22 cellular contexts compared by ENCODE assay signal in the genomic region with DNA sequence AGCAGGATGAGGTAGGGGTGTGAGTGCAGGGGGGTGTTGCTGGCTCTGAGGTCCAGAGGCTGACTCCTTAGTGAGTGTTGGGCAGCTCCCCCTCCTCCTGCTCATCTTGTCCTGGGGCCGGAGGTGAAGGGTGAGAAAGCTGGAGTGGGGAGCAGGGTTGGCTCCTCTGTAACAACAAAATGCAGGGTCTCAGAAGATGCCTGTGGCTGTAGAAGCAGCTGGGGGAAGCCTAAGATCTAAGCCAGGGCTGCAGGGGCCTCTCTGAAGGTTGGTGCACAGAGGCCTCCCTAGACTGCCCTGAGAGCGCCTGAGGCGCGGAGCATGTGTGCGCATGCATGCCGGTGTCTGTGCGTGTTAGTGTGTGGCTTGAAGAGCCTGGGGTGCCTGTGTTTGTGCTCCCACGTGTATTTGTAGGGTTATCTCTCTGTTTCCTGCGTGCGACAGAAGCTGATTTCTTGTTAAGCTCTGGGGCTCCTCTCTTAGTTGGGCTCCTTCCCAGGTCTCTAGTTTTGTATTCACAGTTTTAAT. TPM values are rescaled to one million over a fixed set of nuclear protein-coding genes. Genes with fewer than 3 reads are reported as not detected.
DNase-seq lines count a peak whose midpoint lies in the region; ATAC-seq, FAIRE-seq and TF ChIP-seq lines count a peak whose summit lies in the region.
"Had no signal": no experiment of that assay in that cellular context is flagged by ENCODE, and none has a peak within 500 bp of the region (broad histone marks: within the 10 kb centered on the region; RNA-seq: fewer than 3 reads in every experiment).

No MANE protein-coding gene starts in this region.

- H3K9ac ChIP-seq in keratinocyte (ENCODE audit: control insufficient read depth, extremely low read depth, insufficient read depth, low read length) (no peak overlapping the region), trophoblast cell (ENCODE audit: low read length) (no peak overlapping the region)
- H3K9ac ChIP-seq: KMS-11 had no signal

- no peak for TF ChIP-seq POLR2A in stomach (IDR thresholded peaks at IDR 0.05)

- no peak for ATAC-seq in GM21737 (IDR thresholded peaks at IDR 0.05; ENCODE audit: unreplicated experiment)
- ATAC-seq: HCT116 had no signal

- FAIRE-seq in keratinocyte (lab: Jason Lieb, UNC) = peak; percentile 73

- TF ChIP-seq CTCF in C4-2B (conservative IDR thresholded peaks at IDR 0.05) = no peak
- TF ChIP-seq CTCF in brain (conservative IDR thresholded peaks at IDR 0.05) = no peak
- no peak for TF ChIP-seq CTCF in keratinocyte (optimal IDR thresholded peaks at IDR 0.05 in 1 of 3, IDR thresholded peaks at IDR 0.05 in 1 of 3, conservative IDR thresholded peaks at IDR 0.05 in 1 of 3; ENCODE audit: extremely low read depth in 1 of 3, insufficient read depth in 2 of 3, low read length in 3 of 3)
- TF ChIP-seq CTCF in stomach (IDR thresholded peaks at IDR 0.05) = no peak

- no peak overlapping the region for H4K91ac ChIP-seq in trophoblast cell (ENCODE audit: low read depth, low read length)

- H3K9me3 ChIP-seq in keratinocyte (ENCODE audit: control insufficient read depth, low read depth, low read length) = no peaks in the 10 kb centered on the region
- peaks cover 2% of the 10 kb centered on the region for H3K9me3 ChIP-seq in trophoblast cell (ENCODE audit: insufficient read depth, low read depth, low read length)
- H3K9me3 ChIP-seq in stomach = no peaks in the 10 kb centered on the region
- H3K9me3 ChIP-seq: Peyer's patch, SJCRH30 had no signal

- no peak overlapping the region for H3K14ac ChIP-seq in trophoblast cell (ENCODE audit: low read length)

- peak overlapping the region; percentile 11 for H3K4me2 ChIP-seq in keratinocyte (ENCODE audit: control insufficient read depth, extremely low read depth, insufficient read depth, low read depth, low read length)
- no peak overlapping the region for H3K4me2 ChIP-seq in trophoblast cell (ENCODE audit: low read length)
- H3K4me2 ChIP-seq: KMS-11 had no signal

- H3K4me3 Mint-ChIP-seq in brain = no peak overlapping the region

- H3K9me1 ChIP-seq in keratinocyte (ENCODE audit: control insufficient read depth, extremely low read depth, insufficient read depth, low read length) = no peaks in the 10 kb centered on the region

- no peaks in the 10 kb centered on the region for H3K36me3 ChIP-seq in keratinocyte (ENCODE audit: control insufficient read depth in 2 of 2, extremely low read depth in 1 of 2, insufficient read depth in 2 of 2, low read length in 2 of 2)
- H3K36me3 ChIP-seq in trophoblast cell (ENCODE audit: control insufficient read depth in 1 of 2, insufficient read depth in 2 of 2, low read length in 2 of 2) = no peaks in the 10 kb centered on the region
- no peaks in the 10 kb centered on the region for H3K36me3 ChIP-seq in stomach
- H3K36me3 ChIP-seq: Peyer's patch, SJCRH30 had no signal

- H4K12ac ChIP-seq in trophoblast cell (ENCODE audit: low read depth, low read length) = no peak overlapping the region

- H3K79me2 ChIP-seq in keratinocyte (ENCODE audit: control insufficient read depth, insufficient read depth, low read length) = no peaks in the 10 kb centered on the region
- peaks cover 2% of the 10 kb centered on the region for H3K79me2 ChIP-seq in trophoblast cell (ENCODE audit: control insufficient read depth, insufficient read depth, low read length, poor library complexity)

- peak overlapping the region; percentile 67; the same call in 1 of the 2 replicates for H3K27ac ChIP-seq in C4-2B
- no peak overlapping the region for H3K27ac ChIP-seq in keratinocyte (ENCODE audit: control insufficient read depth, insufficient read depth, low read length)
- H3K27ac ChIP-seq in trophoblast cell (ENCODE audit: low read depth, low read length) = no peak overlapping the region
- H3K27ac ChIP-seq in stomach = no peak overlapping the region
- H3K27ac ChIP-seq: HL-60, KMS-11, Peyer's patch, SJCRH30 had no signal

- peaks cover 53% of the 10 kb centered on the region for H3K4me1 Mint-ChIP-seq in brain

- H3K4me3 ChIP-seq in keratinocyte (ENCODE audit: control insufficient read depth in 2 of 3, extremely low read depth in 1 of 3, insufficient read depth in 2 of 3, low read depth in 1 of 3, low read length in 3 of 3) = no peak overlapping the region
- H3K4me3 ChIP-seq in trophoblast cell (ENCODE audit: low read depth, low read length) = no peak overlapping the region
- H3K4me3 ChIP-seq in stomach = no peak overlapping the region
- H3K4me3 ChIP-seq: Peyer's patch, SJCRH30 had no signal

- peaks cover 17% of the 10 kb centered on the region for H3K4me1 ChIP-seq in keratinocyte (ENCODE audit: control insufficient read depth, extremely low read depth, insufficient read depth, low read length)
- H3K4me1 ChIP-seq in trophoblast cell (ENCODE audit: control insufficient read depth in 1 of 2, insufficient read depth in 2 of 2, low read length in 2 of 2) = peaks cover 5 to 18% of the 10 kb centered on the region in 2 experiments
- peaks cover 7 to 10% (median 9%) of the 10 kb centered on the region in 4 donors for H3K4me1 ChIP-seq in stomach

- H4K8ac ChIP-seq in trophoblast cell (ENCODE audit: low read depth, low read length) = no peak overlapping the region

- intact Hi-C loops in stomach (cut with DNase I; ENCODE audit: low total_unique reads) = no loop called here

- TF ChIP-seq EP300 in stomach (IDR thresholded peaks at IDR 0.05) = no peak

- no CpG with 5 or more reads among the region's 10 CpGs for WGBS in trophoblast cell (ENCODE audit: extremely low coverage, insufficient coverage, insufficient read length)
- WGBS in stomach, 5 donors = 78 to 85% (median 81%) methylated on average over 10 of the region's 10 CpGs

- H3K18ac ChIP-seq in trophoblast cell (ENCODE audit: low read length) = no peak overlapping the region

- H3K36me3 Mint-ChIP-seq in brain = no peaks in the 10 kb centered on the region

- no peak overlapping the region for H2BK120ac ChIP-seq in trophoblast cell (ENCODE audit: insufficient read depth, low read length, poor library complexity)

- H2BK12ac ChIP-seq in trophoblast cell (ENCODE audit: low read length) = no peak overlapping the region

- peaks cover 0 to 5% (median 0%) of the 10 kb centered on the region in 5 experiments for H3K9me3 Mint-ChIP-seq in brain

- H3K27me3 ChIP-seq in keratinocyte (ENCODE audit: control insufficient read depth, extremely low read depth, insufficient read depth, low read length) (no peaks in the 10 kb centered on the region), trophoblast cell (ENCODE audit: insufficient read depth, low read length) (no peaks in the 10 kb centered on the region), stomach (peaks cover 0 to 24% (median 0%) of the 10 kb centered on the region in 3 donors)
- H3K27me3 ChIP-seq: Peyer's patch, SJCRH30 had no signal

- H2AFZ ChIP-seq in keratinocyte (ENCODE audit: control insufficient read depth, low read length) = peak overlapping the region; percentile 20
- H2AFZ ChIP-seq in trophoblast cell (ENCODE audit: insufficient read depth, low read length, poor library complexity) = no peak overlapping the region

- no peak overlapping the region for H2AK5ac ChIP-seq in trophoblast cell (ENCODE audit: low read length)

- H3K79me1 ChIP-seq in trophoblast cell (ENCODE audit: low read length) = peaks cover 4% of the 10 kb centered on the region

- H3K23ac ChIP-seq in trophoblast cell (ENCODE audit: low read length) = no peak overlapping the region

- peaks cover 3% of the 10 kb centered on the region for H3K27me3 Mint-ChIP-seq in brain

- H4K20me1 ChIP-seq in keratinocyte (ENCODE audit: control insufficient read depth, extremely low read depth, insufficient read depth, low read length) = no peaks in the 10 kb centered on the region

- DNase-seq in keratinocyte (ENCODE audit: low read depth, low spot score) (no peak), trophoblast cell (peak; percentile 27 to 54), stomach (no peak), HuH-7 (ENCODE audit: low spot score) (no peak), T-helper 1 cell (no peak)
- DNase-seq: AML-193, DMS79, GOT3, NCI-H1105, NCI-H146, NCI-H2029, NCI-H2227 treated with DMSO at 0.1 percent for 48 hours, NCI-H524, NCI-H774, SJCRH30 had no signal

- peak overlapping the region in 3 of 5 experiments; percentile 46 to 84 (median 81) for H3K27ac Mint-ChIP-seq in brain

- dilution Hi-C loops in keratinocyte (cut with MboI; ENCODE audit: extremely low pct_ligation_motif_present, low sequenced_read_pairs) = no loop called here

- H3K4ac ChIP-seq in trophoblast cell (ENCODE audit: low read depth, low read length) = no peak overlapping the region

- H2BK5ac ChIP-seq in trophoblast cell (ENCODE audit: low read depth, low read length, poor library complexity) = no peak overlapping the region

RNA-seq across cellular contexts. Expression of gene HDAC11, which starts 5.3 kb away (rescaled TPM):
- polyA plus RNA-seq in brain (ENCODE audit: insufficient read depth, low read depth, low replicate concordance) (54.1 TPM), keratinocyte (9.8 to 16.6 TPM (median 12.6 TPM) in 3 replicates), stomach (10 to 100 TPM; 15.4 to 16.6 (median 16.3) TPM)
- polyA plus RNA-seq in keratinocyte (2011; ENCODE audit: low read depth) = 2.7 TPM
- polyA plus RNA-seq in keratinocyte (2011; cell fraction: cytosol; rRNA removed) = 9.8 and 17.3 TPM in 2 replicates
- polyA plus RNA-seq in keratinocyte (2011; cell fraction: nucleus; rRNA removed) = 12.8 and 15.6 TPM in 2 replicates
- polyA plus RNA-seq in keratinocyte (2012; ENCODE audit: low replicate concordance) = 13.6 and 18.2 TPM in 2 replicates
- polyA minus RNA-seq in keratinocyte = 6.7 to 18.3 TPM (median 9.3 TPM) in 3 replicates
- polyA minus RNA-seq in keratinocyte (2011; cell fraction: cytosol; rRNA and poly(A)+ RNA removed) = 18.4 TPM
- polyA minus RNA-seq in keratinocyte (2011; cell fraction: nucleus; rRNA and poly(A)+ RNA removed) = 6.1 and 8.8 TPM in 2 replicates
- polyA plus RNA-seq in trophoblast cell (2013) = 3.4 and 3.8 TPM in 2 replicates
- 10 to 100 TPM in 2 of 5 donors, 1 to 10 TPM in 2, not detected in 1; 4.9 to 16.2 (median 12.4) TPM for total RNA-seq in stomach

RNA-seq across cellular contexts. Expression of gene NUP210, which starts 54.7 kb away (rescaled TPM):
- polyA plus RNA-seq in brain (ENCODE audit: insufficient read depth, low read depth, low replicate concordance) = 24.7 TPM
- 0.01 to 0.05 TPM (median 0.03 TPM) in 3 replicates for polyA plus RNA-seq in keratinocyte
- 0.04 TPM for polyA plus RNA-seq in keratinocyte (2011; ENCODE audit: low read depth)
- 0.01 TPM in 1 of 2 replicates, not detected in the other for polyA plus RNA-seq in keratinocyte (2011; cell fraction: cytosol; rRNA removed)
- polyA plus RNA-seq in keratinocyte (2011; cell fraction: nucleus; rRNA removed) = 0.03 and 0.04 TPM in 2 replicates
- 0.04 TPM in 1 of 2 replicates, not detected in the other for polyA plus RNA-seq in keratinocyte (2012; ENCODE audit: low replicate concordance)
- 0.10 to 0.13 TPM in 2 of 3 replicates, not detected in the other for polyA minus RNA-seq in keratinocyte
- 1.2 TPM for polyA minus RNA-seq in keratinocyte (2011; cell fraction: cytosol; rRNA and poly(A)+ RNA removed)
- 0.11 and 0.23 TPM in 2 replicates for polyA minus RNA-seq in keratinocyte (2011; cell fraction: nucleus; rRNA and poly(A)+ RNA removed)
- 5.4 and 5.8 TPM in 2 replicates for polyA plus RNA-seq in trophoblast cell (2013)
- total RNA-seq in stomach = 10 to 100 TPM in 4 of 5 donors, 1 to 10 TPM in 1; 6.2 to 21.1 (median 16.9) TPM
- polyA plus RNA-seq in stomach = 1 to 10 TPM in 2 of 3 donors, under 1 TPM in 1; 0.92 to 4.8 (median 3.1) TPM

Comparison
In these comparisons a context has a peak if more than half of its experiments do, and no peak if none do; other contexts are left out.
1. DNase-seq: peak in trophoblast cell (2 of 2); none in keratinocyte (single experiment), stomach (single experiment), HuH-7 (single experiment) and T-helper 1 cell (0 of 5).